ENCODE assay signal across 20 cellular contexts in genomic region chr3:35487396-35487795, GRCh38.
DNase-seq lines count a peak whose midpoint lies in the region; ATAC-seq and TF ChIP-seq lines count a peak whose summit lies in the region.
"Had no signal": no experiment of that assay in that cellular context is flagged by ENCODE, and none has a peak within 500 bp of the region (broad histone marks: within the 10 kb centered on the region; RNA-seq: fewer than 3 reads in every experiment).

No MANE protein-coding gene starts in this region.

- H3K4me1 ChIP-seq in cardiac muscle cell (ENCODE audit: low read depth) (peaks cover 35% of the 10 kb centered on the region), MM.1S (ENCODE audit: low read length) (no peaks in the 10 kb centered on the region), gastroesophageal sphincter (no peaks in the 10 kb centered on the region)
- H3K4me1 ChIP-seq: Caco-2, HAP-1 had no signal

- H3K27ac Mint-ChIP-seq in nephron, result peak overlapping the region in 2 of 3 experiments; percentile 15 to 19
- H3K27ac Mint-ChIP-seq in type B pancreatic cell, result peak overlapping the region; percentile 70
- H3K27ac Mint-ChIP-seq: B cell; CD4-positive, CD25-positive, alpha-beta regulatory T cell; CD8-positive, alpha-beta T cell; GM23338; HFFc6 had no signal

- DNase-seq in cardiac muscle cell (ENCODE audit: low read depth in 1 of 2, low spot score in 1 of 2) (peak in 1 of 2 donors; percentile 53), cardiac septum (ENCODE audit: low spot score) (no peak), left kidney (ENCODE audit: low read depth, low spot score) (peak; percentile 94), type B pancreatic cell (ENCODE audit: extremely low spot score, unreplicated experiment) (no peak), MM.1S (no peak)
- DNase-seq: Caco-2; CD4-positive, CD25-positive, alpha-beta regulatory T cell; CD8-positive, alpha-beta T cell; DMS153; DND-41; HFFc6 had no signal

- H3K36me3 Mint-ChIP-seq in nephron (ENCODE audit: low read depth) (no peaks in the 10 kb centered on the region), type B pancreatic cell (no peaks in the 10 kb centered on the region)
- H3K36me3 Mint-ChIP-seq: CD4-positive, CD25-positive, alpha-beta regulatory T cell; CD8-positive, alpha-beta T cell had no signal

- H3K36me3 ChIP-seq in cardiac muscle cell (no peaks in the 10 kb centered on the region), MM.1S (replicated peaks; ENCODE audit: insufficient read depth, low read length) (no peaks in the 10 kb centered on the region), gastroesophageal sphincter (no peaks in the 10 kb centered on the region)
- H3K36me3 ChIP-seq: BLaER1, HAP-1 had no signal

- no peak for TF ChIP-seq EP300 in gastroesophageal sphincter (IDR thresholded peaks at IDR 0.05)

- H3K9me2 ChIP-seq in MM.1S (replicated peaks; ENCODE audit: insufficient read depth, low read length), result no peaks in the 10 kb centered on the region

- H3K27ac ChIP-seq in cardiac muscle cell (peak overlapping the region; percentile 20), MM.1S (ENCODE audit: low read length) (no peak overlapping the region), gastroesophageal sphincter (no peak overlapping the region)
- H3K27ac ChIP-seq: 22Rv1, BLaER1, C4-2B had no signal

- peaks cover 45% of the 10 kb centered on the region for H3K4me1 Mint-ChIP-seq in nephron
- peaks cover 24% of the 10 kb centered on the region for H3K4me1 Mint-ChIP-seq in type B pancreatic cell (ENCODE audit: unreplicated experiment)
- H3K4me1 Mint-ChIP-seq: CD4-positive, CD25-positive, alpha-beta regulatory T cell had no signal

- no peak for ATAC-seq in HG03354 (IDR thresholded peaks at IDR 0.05; ENCODE audit: poor library complexity, severe bottlenecking, unreplicated experiment)
- no peak for ATAC-seq in gastroesophageal sphincter
- ATAC-seq: CD8-positive, alpha-beta T cell; GM23338 had no signal

- no peak overlapping the region for H2AFZ ChIP-seq in MM.1S (ENCODE audit: low read length)
- H2AFZ ChIP-seq: GM23338 had no signal

- TF ChIP-seq POLR2A in gastroesophageal sphincter (IDR thresholded peaks at IDR 0.05), result no peak

- H3K9ac ChIP-seq in MM.1S (ENCODE audit: low read length), result no peak overlapping the region
- H3K9ac ChIP-seq: BLaER1 had no signal

- no peaks in the 10 kb centered on the region for H3K9me3 ChIP-seq in cardiac muscle cell (ENCODE audit: low read depth)
- no peaks in the 10 kb centered on the region for H3K9me3 ChIP-seq in MM.1S (replicated peaks; ENCODE audit: insufficient read depth, low read length)
- H3K9me3 ChIP-seq in gastroesophageal sphincter, result no peaks in the 10 kb centered on the region
- H3K9me3 ChIP-seq: BLaER1, Caco-2, HAP-1 had no signal

- H3K4me3 Mint-ChIP-seq in nephron, result no peak overlapping the region
- no peak overlapping the region for H3K4me3 Mint-ChIP-seq in type B pancreatic cell
- H3K4me3 Mint-ChIP-seq: B cell; CD4-positive, CD25-positive, alpha-beta regulatory T cell; CD8-positive, alpha-beta T cell; GM23338; HFFc6 had no signal

- H3K79me2 ChIP-seq in MM.1S (ENCODE audit: low read length), result no peaks in the 10 kb centered on the region

- H3K27me3 ChIP-seq in cardiac muscle cell (no peaks in the 10 kb centered on the region), MM.1S (replicated peaks; ENCODE audit: insufficient read depth, low read length) (no peaks in the 10 kb centered on the region), gastroesophageal sphincter (no peaks in the 10 kb centered on the region)
- H3K27me3 ChIP-seq: BLaER1 had no signal

- no peak overlapping the region for H3K4me2 ChIP-seq in MM.1S (ENCODE audit: low read depth, low read length)
- H3K4me2 ChIP-seq: BLaER1, GM23338 had no signal

- intact Hi-C loops in cardiac septum (cut with DNase I), result no loop called here

- H3K4me3 ChIP-seq in cardiac muscle cell (no peak overlapping the region), MM.1S (ENCODE audit: low read length) (no peak overlapping the region), gastroesophageal sphincter (no peak overlapping the region)
- H3K4me3 ChIP-seq: BLaER1, GM23338, HAP-1 had no signal

- H3K27me3 Mint-ChIP-seq in nephron (ENCODE audit: low read depth) (no peaks in the 10 kb centered on the region), type B pancreatic cell (no peaks in the 10 kb centered on the region)
- H3K27me3 Mint-ChIP-seq: B cell; CD4-positive, CD25-positive, alpha-beta regulatory T cell had no signal

- no peaks in the 10 kb centered on the region for H3F3A ChIP-seq in MM.1S (ENCODE audit: insufficient read depth, low read length)

- H4K20me1 ChIP-seq in MM.1S (ENCODE audit: insufficient read depth, low read length), result no peaks in the 10 kb centered on the region
- H4K20me1 ChIP-seq: BLaER1 had no signal

- H3K9me3 Mint-ChIP-seq in nephron (no peaks in the 10 kb centered on the region), type B pancreatic cell (no peaks in the 10 kb centered on the region)
- H3K9me3 Mint-ChIP-seq: CD8-positive, alpha-beta T cell had no signal

- 63 to 83% methylated on average over 2 of the region's 2 CpGs for WGBS in gastroesophageal sphincter (ENCODE audit: low coverage in 1 of 2), 2 donors

- TF ChIP-seq CTCF in cardiac muscle cell (IDR thresholded peaks at IDR 0.05; ENCODE audit: low read depth, low read length) (no peak), nephron (IDR thresholded peaks at IDR 0.05; ENCODE audit: unreplicated experiment in 3 of 3) (no peak), type B pancreatic cell (conservative IDR thresholded peaks at IDR 0.05) (no peak), MM.1S (IDR thresholded peaks at IDR 0.05; ENCODE audit: low read length) (no peak), gastroesophageal sphincter (IDR thresholded peaks at IDR 0.05) (no peak)
